Comparison of ENCODE assay signal across 19 cellular contexts in genomic region chr19:52665529-52665928, GRCh38. TPM values are rescaled to one million over a fixed set of nuclear protein-coding genes. Genes with fewer than 3 reads are reported as not detected.
DNase-seq lines count a peak whose midpoint lies in the region; ATAC-seq, FAIRE-seq and TF ChIP-seq lines count a peak whose summit lies in the region.
"Had no signal": no experiment of that assay in that cellular context is flagged by ENCODE, and none has a peak within 500 bp of the region (broad histone marks: within the 10 kb centered on the region; RNA-seq: fewer than 3 reads in every experiment).

No MANE protein-coding gene starts in this region.

- H3K79me2 ChIP-seq in PC-9 (ENCODE audit: low read depth): no peaks in the 10 kb centered on the region

- no peaks in the 10 kb centered on the region for H3K9me2 ChIP-seq in PC-9 (ENCODE audit: insufficient read depth)

- no peak overlapping the region for H3K4me2 ChIP-seq in PC-9

- peaks cover 16% of the 10 kb centered on the region; the same call in 1 of the 2 replicates for H3F3A ChIP-seq in PC-9 (ENCODE audit: insufficient read depth, low read depth)

- peaks cover 11% of the 10 kb centered on the region for H3K4me1 Mint-ChIP-seq in nephron
- peaks cover 4 to 5% of the 10 kb centered on the region in 2 donors for H3K4me1 Mint-ChIP-seq in effector memory CD8-positive, alpha-beta T cell (ENCODE audit: low read depth in 2 of 2)

- BruUV-seq in PC-9 (replicated peaks; lab: Mats Ljungman, UMichigan): no TSS peak

- H3K4me1 ChIP-seq in PC-9 (replicated peaks; ENCODE audit: insufficient read depth): peaks cover 13% of the 10 kb centered on the region
- H3K4me1 ChIP-seq: lower lobe of right lung, Peyer's patch, right atrium auricular region had no signal

- CTCF ChIA-PET in PC-9 (lab: Charles Lee): no interaction called here

- H3K27ac ChIP-seq in PC-9: peak overlapping the region; percentile 70
- H3K27ac ChIP-seq: lower lobe of right lung, Peyer's patch, right atrium auricular region had no signal

- peaks cover 13% of the 10 kb centered on the region for H3K9me3 ChIP-seq in PC-9 (ENCODE audit: insufficient read depth, low read depth)
- H3K9me3 ChIP-seq: lower lobe of right lung, Peyer's patch, right atrium auricular region had no signal

- peak overlapping the region; percentile 73 to 90 (median 88) for H3K27ac Mint-ChIP-seq in nephron
- H3K27ac Mint-ChIP-seq in effector memory CD8-positive, alpha-beta T cell: peak overlapping the region in 1 of 2 donors; percentile 68

- no peak for TF ChIP-seq POLR2A in H54 (IDR thresholded peaks at IDR 0.05; ENCODE audit: low read depth, low read length)

- FAIRE-seq in H54 (lab: Jason Lieb, UNC): peak; percentile 84

- DNase-seq in H54 (ENCODE audit: insufficient read length, low spot score) (no peak), PC-9 (peak; percentile 21 to 79), choroid plexus epithelial cell (ENCODE audit: low read depth) (peak; percentile 36), ACHN (no peak)
- DNase-seq in effector memory CD8-positive, alpha-beta T cell: no peak
- DNase-seq: activated CD8-positive, alpha-beta memory T cell treated with anti-CD3 and anti-CD28 coated beads, Interleukin-2, amount 50 U/mL, for 48 hours; activated naive CD4-positive, alpha-beta T cell treated with Interleukin-2 at 50 U/mL for 16 hours; Calu3; effector CD4-positive, alpha-beta T cell; lower lobe of right lung; MM.1S; NCI-H2029; NCI-H526; Peyer's patch had no signal

- H3K27me3 Mint-ChIP-seq in nephron (ENCODE audit: low read depth): no peaks in the 10 kb centered on the region
- no peaks in the 10 kb centered on the region for H3K27me3 Mint-ChIP-seq in effector memory CD8-positive, alpha-beta T cell

- peaks cover 5% of the 10 kb centered on the region for H3K36me3 ChIP-seq in PC-9 (ENCODE audit: low read depth)
- H3K36me3 ChIP-seq: Peyer's patch had no signal

- POLR2A ChIA-PET in PC-9 (lab: Charles Lee; ENCODE audit: unreplicated experiment): interaction anchor here (0.6 kb wide), 1 partner anchor 24 kb away, joined by 4 read pairs; no protein-coding TSS in a partner anchor

- intact Hi-C loops in PC-9 (cut with micrococcal nuclease; ENCODE audit: unreplicated experiment): no loop called here

- H2AFZ ChIP-seq in PC-9: no peak overlapping the region

- H3K4me3 Mint-ChIP-seq in nephron: no peak overlapping the region
- H3K4me3 Mint-ChIP-seq in effector memory CD8-positive, alpha-beta T cell: no peak overlapping the region

- H4K20me1 ChIP-seq in PC-9 (ENCODE audit: insufficient read depth): no peaks in the 10 kb centered on the region

- ATAC-seq in GM19023 (IDR thresholded peaks at IDR 0.05; ENCODE audit: unreplicated experiment): no peak
- ATAC-seq in SK-N-SH treated with all-trans-retinoic acid at 6 μM for 48 hours: no peak
- no peak for ATAC-seq in effector memory CD8-positive, alpha-beta T cell (replicated peaks)
- ATAC-seq: activated CD4-positive, CD25-positive, alpha-beta regulatory T cell treated with anti-CD3 and anti-CD28 coated beads, Interleukin-2, amount 50 U/mL, for 24 hours; lower lobe of right lung had no signal

- no peaks in the 10 kb centered on the region for H3K9me3 Mint-ChIP-seq in nephron
- H3K9me3 Mint-ChIP-seq in effector memory CD8-positive, alpha-beta T cell: no peaks in the 10 kb centered on the region

- in situ Hi-C loops in ACHN (cut with HindIII; ENCODE audit: low pct_ligation_motif_present, low pct_unique_long_range_greater_than_20kb, low sequenced_read_pairs): no loop called here

- peaks cover 28% of the 10 kb centered on the region for H3K36me3 Mint-ChIP-seq in nephron (ENCODE audit: low read depth)
- H3K36me3 Mint-ChIP-seq in effector memory CD8-positive, alpha-beta T cell (ENCODE audit: insufficient read depth): peaks cover 5% of the 10 kb centered on the region

- no peak overlapping the region for H3K4me3 ChIP-seq in PC-9
- no peak overlapping the region for H3K4me3 ChIP-seq in choroid plexus epithelial cell (ENCODE audit: low read depth, low read length)
- H3K4me3 ChIP-seq: lower lobe of right lung, Peyer's patch, right atrium auricular region had no signal

- no peak for TF ChIP-seq CTCF in PC-9 (conservative IDR thresholded peaks at IDR 0.05)
- no peak for TF ChIP-seq CTCF in choroid plexus epithelial cell (conservative IDR thresholded peaks at IDR 0.05; ENCODE audit: low read depth, low read length)
- no peak for TF ChIP-seq CTCF in nephron (IDR thresholded peaks at IDR 0.05; ENCODE audit: unreplicated experiment in 3 of 3)

- no peaks in the 10 kb centered on the region for H3K27me3 ChIP-seq in PC-9 (ENCODE audit: insufficient read depth, low read depth)
- H3K27me3 ChIP-seq: Peyer's patch, right atrium auricular region had no signal

TF ChIP-seq in SK-N-SH treated with all-trans-retinoic acid at 6 μM for 48 hours, 23 proteins besides CTCF, POLR2A, EP300 and RAD21:
- no peak for TF ChIP-seq ZNF565 (CRISPR knock-in tag; conservative IDR thresholded peaks at IDR 0.05; ENCODE audit: low read depth)
- TF ChIP-seq TOX (CRISPR knock-in tag; IDR thresholded peaks at IDR 0.05; ENCODE audit: borderline replicate concordance): no peak
- TF ChIP-seq ZFP3 (CRISPR knock-in tag; IDR thresholded peaks at IDR 0.05): no peak
- TF ChIP-seq ARNTL (CRISPR knock-in tag; IDR thresholded peaks at IDR 0.05; ENCODE audit: borderline replicate concordance, low read depth): no peak
- no peak for TF ChIP-seq GLIS3 (CRISPR knock-in tag; IDR thresholded peaks at IDR 0.05)
- no peak for TF ChIP-seq ZNF8 (CRISPR knock-in tag; IDR thresholded peaks at IDR 0.05)
- TF ChIP-seq CSDC2 (CRISPR knock-in tag; IDR thresholded peaks at IDR 0.05): no peak
- no peak for TF ChIP-seq PPARA (CRISPR knock-in tag; IDR thresholded peaks at IDR 0.05; ENCODE audit: borderline replicate concordance)
- TF ChIP-seq CREB5 (CRISPR knock-in tag; IDR thresholded peaks at IDR 0.05; ENCODE audit: low read depth): no peak
- no peak for TF ChIP-seq RARB (CRISPR knock-in tag; IDR thresholded peaks at IDR 0.05)
- TF ChIP-seq PATZ1 (CRISPR knock-in tag; IDR thresholded peaks at IDR 0.05; ENCODE audit: borderline replicate concordance): no peak

RNA-seq across cellular contexts. Expression of gene ZNF83, which starts 27.4 kb away (rescaled TPM):
- total RNA-seq in PC-9 (2021): 54.6 and 60.6 TPM in 2 replicates

Comparison
In these comparisons a context has a peak if more than half of its experiments do, and no peak if none do; other contexts are left out.
1. DNase-seq: peak in PC-9 (2 of 2) and choroid plexus epithelial cell (single experiment); none in H54 (single experiment), effector memory CD8-positive, alpha-beta T cell (0 of 3) and ACHN (single experiment).